In the genomic region with DNA sequence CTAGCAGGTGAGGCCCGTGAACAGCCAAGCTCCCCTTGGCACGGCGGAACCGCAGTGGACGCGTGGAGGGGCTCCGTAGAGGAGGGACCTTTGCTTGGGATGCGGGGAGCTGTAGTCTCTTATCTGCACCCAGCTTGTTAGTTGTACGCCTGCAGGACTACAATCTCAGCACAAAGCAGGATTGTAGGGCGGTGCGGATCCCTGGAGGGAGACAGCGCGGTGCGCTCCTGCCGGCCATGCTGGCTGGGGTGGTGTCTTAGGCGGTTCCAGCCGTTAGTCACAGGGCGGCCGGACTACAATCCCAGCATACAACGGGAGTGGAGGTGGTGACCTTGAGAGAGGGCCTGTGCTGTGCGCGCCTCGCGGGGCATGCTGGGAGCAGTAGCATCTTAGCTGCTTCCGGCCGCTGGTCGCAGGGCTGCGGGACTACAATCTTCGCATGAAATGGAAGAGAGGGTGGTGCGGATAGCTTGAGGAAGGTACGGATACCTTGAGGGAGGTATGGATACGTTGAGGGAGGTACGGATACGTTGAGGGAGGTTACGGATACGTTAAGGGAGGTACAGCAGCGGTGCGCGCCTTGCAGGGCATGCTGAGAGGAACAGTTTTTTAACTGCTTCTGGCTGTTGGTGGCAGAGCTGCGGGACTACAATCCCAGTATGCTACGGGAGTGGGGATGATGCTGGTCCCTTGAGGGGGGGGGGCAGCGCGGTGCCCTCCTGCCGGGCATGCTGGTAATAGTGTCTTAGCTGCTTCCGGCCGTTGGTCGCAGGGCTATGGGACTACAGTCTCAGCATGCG, we compare ENCODE assay signal across 8 cellular contexts.
A peak's percentile ranks its signal among the peaks of the same experiment; 100 is the strongest.
DNase-seq lines count a peak whose midpoint lies in the region; ATAC-seq, FAIRE-seq and TF ChIP-seq lines count a peak whose summit lies in the region.

No MANE protein-coding gene starts in this region.

- H3K27ac ChIP-seq in KMS-11 (peak overlapping the region; percentile 96), fibroblast of lung (ENCODE audit: insufficient read depth, low read length) (peak overlapping the region; percentile 46)
- H3K27ac ChIP-seq in naive thymus-derived CD4-positive, alpha-beta T cell (ENCODE audit: low read depth, low read length) = peak overlapping the region; percentile 75

- peaks cover 13% of the 10 kb centered on the region for H3K4me1 ChIP-seq in KMS-11 (ENCODE audit: low read depth, poor library complexity, severe bottlenecking)
- no peaks in the 10 kb centered on the region for H3K4me1 ChIP-seq in fibroblast of lung (ENCODE audit: control insufficient read depth, extremely low read depth, insufficient read depth, low read length)
- peaks cover 15 to 18% of the 10 kb centered on the region in 2 donors for H3K4me1 ChIP-seq in naive thymus-derived CD4-positive, alpha-beta T cell (ENCODE audit: control insufficient read depth in 2 of 2, insufficient read depth in 2 of 2, low read length in 2 of 2)

- no peaks in the 10 kb centered on the region for H3K9me3 ChIP-seq in fibroblast of lung (ENCODE audit: control insufficient read depth, insufficient read depth, low read depth, low read length)
- no peaks in the 10 kb centered on the region for H3K9me3 ChIP-seq in naive thymus-derived CD4-positive, alpha-beta T cell (ENCODE audit: control insufficient read depth in 2 of 3, low read length in 3 of 3)

- H3K27ac Mint-ChIP-seq in naive thymus-derived CD4-positive, alpha-beta T cell = peak overlapping the region; percentile 89 to 96 (median 93)
- peak overlapping the region; percentile 86 for H3K27ac Mint-ChIP-seq in stimulated activated memory B cell treated with anti-CD40 and anti-IgM and Interleukin-4, amounts not matched to agents 10 μg/mL and 1 μg/mL and 100 μg/mL, for 72 hours

- peaks cover 0 to 2% (median 0%) of the 10 kb centered on the region in 11 donors for H3K9me3 Mint-ChIP-seq in naive thymus-derived CD4-positive, alpha-beta T cell
- no peaks in the 10 kb centered on the region for H3K9me3 Mint-ChIP-seq in stimulated activated memory B cell treated with anti-CD40 and anti-IgM and Interleukin-4, amounts not matched to agents 10 μg/mL and 1 μg/mL and 100 μg/mL, for 72 hours

- H3K27me3 Mint-ChIP-seq in naive thymus-derived CD4-positive, alpha-beta T cell = no peaks in the 10 kb centered on the region
- no peaks in the 10 kb centered on the region for H3K27me3 Mint-ChIP-seq in stimulated activated memory B cell treated with anti-CD40 and anti-IgM and Interleukin-4, amounts not matched to agents 10 μg/mL and 1 μg/mL and 100 μg/mL, for 72 hours

- H2AFZ ChIP-seq in KMS-11 (ENCODE audit: low read depth) = peak overlapping the region; percentile 97
- H2AFZ ChIP-seq in fibroblast of lung (ENCODE audit: low read length) = peak overlapping the region; percentile 100

- 0 out of 2 replicates have a peak, but pooled peaks have one; percentile 23 for TF ChIP-seq CTCF in KMS-11 (conservative IDR thresholded peaks at IDR 0.05; ENCODE audit: low read depth, low read length)
- TF ChIP-seq CTCF in fibroblast of lung (conservative IDR thresholded peaks at IDR 0.05 in 1 of 2, IDR thresholded peaks at IDR 0.05 in 1 of 2; ENCODE audit: low read depth in 1 of 2, low read length in 2 of 2) = no peak

- peaks cover 0 to 20% (median 15%) of the 10 kb centered on the region in 5 donors for H3K36me3 Mint-ChIP-seq in naive thymus-derived CD4-positive, alpha-beta T cell
- peaks cover 6% of the 10 kb centered on the region for H3K36me3 Mint-ChIP-seq in stimulated activated memory B cell treated with anti-CD40 and anti-IgM and Interleukin-4, amounts not matched to agents 10 μg/mL and 1 μg/mL and 100 μg/mL, for 72 hours

- peak overlapping the region; percentile 89 to 99 (median 94) for H3K4me3 Mint-ChIP-seq in naive thymus-derived CD4-positive, alpha-beta T cell
- H3K4me3 Mint-ChIP-seq in stimulated activated memory B cell treated with anti-CD40 and anti-IgM and Interleukin-4, amounts not matched to agents 10 μg/mL and 1 μg/mL and 100 μg/mL, for 72 hours = peak overlapping the region; percentile 93

- H3K27me3 ChIP-seq in KMS-11 (ENCODE audit: insufficient read depth, low read depth) = no peaks in the 10 kb centered on the region
- no peaks in the 10 kb centered on the region for H3K27me3 ChIP-seq in fibroblast of lung (ENCODE audit: control insufficient read depth, insufficient read depth, low read length)
- no peaks in the 10 kb centered on the region for H3K27me3 ChIP-seq in naive thymus-derived CD4-positive, alpha-beta T cell (ENCODE audit: control insufficient read depth in 2 of 2, insufficient read depth in 2 of 2, low read length in 2 of 2)

- H3K36me3 ChIP-seq in KMS-11 (ENCODE audit: insufficient read depth) (no peaks in the 10 kb centered on the region), fibroblast of lung (ENCODE audit: control insufficient read depth, insufficient read depth, low read length) (no peaks in the 10 kb centered on the region)
- peaks cover 0 to 11% (median 0%) of the 10 kb centered on the region in 3 experiments for H3K36me3 ChIP-seq in naive thymus-derived CD4-positive, alpha-beta T cell (ENCODE audit: control insufficient read depth in 2 of 3, insufficient read depth in 3 of 3, low read length in 3 of 3)

- peak; percentile 86 for ATAC-seq in GM21786 (IDR thresholded peaks at IDR 0.05; ENCODE audit: unreplicated experiment)
- peak; percentile 98 for ATAC-seq in naive thymus-derived CD4-positive, alpha-beta T cell
- ATAC-seq in stimulated activated memory B cell treated with anti-CD40 and anti-IgM and Interleukin-4, amounts not matched to agents 10 μg/mL and 1 μg/mL and 100 μg/mL, for 72 hours = peak; percentile 98

- POLR2A ChIA-PET in naive thymus-derived CD4-positive, alpha-beta T cell (lab: Charles Lee) = interaction anchor here (0.6 to 2.1 kb wide), 2 partner anchors 9 to 1812 kb away, joined by 3 to 12 read pairs; a partner anchor contains a TSS

- H3K9ac ChIP-seq in KMS-11 (peak overlapping the region; percentile 93), fibroblast of lung (ENCODE audit: insufficient read depth, low read length) (peak overlapping the region; percentile 69)

- intact Hi-C loops in naive thymus-derived CD4-positive, alpha-beta T cell (cut with micrococcal nuclease) = loop anchor here in 1 of 2 donors (5.0 to 10.0 kb wide), 2 partner anchors 1418 to 1811 kb away; a partner anchor contains a TSS

- FAIRE-seq in RCC 7860 (lab: Jason Lieb, UNC) = peak; percentile 58

- no peaks in the 10 kb centered on the region; the same call in 1 of the 2 replicates for H4K20me1 ChIP-seq in KMS-11 (ENCODE audit: insufficient read depth)
- no peaks in the 10 kb centered on the region for H4K20me1 ChIP-seq in fibroblast of lung (ENCODE audit: control insufficient read depth, extremely low read depth, insufficient read depth, low read length)

- H3K4me3 ChIP-seq in KMS-11 (IDR thresholded peaks at IDR 0.05; ENCODE audit: insufficient read depth, low read depth, low read length) (no peak overlapping the region), fibroblast of lung (replicated peaks in 1 of 4; ENCODE audit: control extremely low read depth in 1 of 4, insufficient read depth in 1 of 4, low read depth in 3 of 4, low read length in 4 of 4) (peak overlapping the region; percentile 79 to 99 (median 96))
- H3K4me3 ChIP-seq in naive thymus-derived CD4-positive, alpha-beta T cell (ENCODE audit: low read length) = peak overlapping the region; percentile 92

- H3K79me2 ChIP-seq in KMS-11 (ENCODE audit: insufficient read depth, low read depth) (peaks cover 45% of the 10 kb centered on the region), fibroblast of lung (ENCODE audit: control insufficient read depth, insufficient read depth, low read length) (peaks cover 34% of the 10 kb centered on the region)

- H3K4me2 ChIP-seq in KMS-11 (peak overlapping the region; percentile 90), fibroblast of lung (ENCODE audit: extremely low read depth, insufficient read depth, low read length) (peak overlapping the region; percentile 95)

- peaks cover 12 to 48% (median 32%) of the 10 kb centered on the region in 7 donors for H3K4me1 Mint-ChIP-seq in naive thymus-derived CD4-positive, alpha-beta T cell
- H3K4me1 Mint-ChIP-seq in stimulated activated memory B cell treated with anti-CD40 and anti-IgM and Interleukin-4, amounts not matched to agents 10 μg/mL and 1 μg/mL and 100 μg/mL, for 72 hours = peaks cover 17% of the 10 kb centered on the region

- DNase-seq in DMS79 treated with DMSO at 0.1 percent for 48 hours (lab: John Stamatoyannopoulos, UW) (peak; percentile 87), RCC 7860 (ENCODE audit: low spot score) (peak; percentile 81), fibroblast of lung (ENCODE audit: low read depth in 2 of 2) (peak; percentile 93 to 95)
- DNase-seq in activated T-helper 1 cell treated with anti-CD3 and anti-CD28 coated beads, Interleukin-2, amount 50 U/mL, for 16 hours (ENCODE audit: low read depth in 1 of 2, low spot score in 1 of 2) = peak; percentile 82 to 84
- peak; percentile 79 to 92 (median 91) for DNase-seq in naive thymus-derived CD4-positive, alpha-beta T cell

- CTCF ChIA-PET in naive thymus-derived CD4-positive, alpha-beta T cell (lab: Charles Lee) = no interaction called here

Comparison
In these comparisons a context has a peak if more than half of its experiments do, and no peak if none do; other contexts are left out.
1. H3K27ac ChIP-seq: peak in every context shown above with its lines; median percentile 96 in KMS-11; 75 in naive thymus-derived CD4-positive, alpha-beta T cell; 46 in fibroblast of lung.